In genomic region chr22:35020517-35020916, GRCh38 we compare ENCODE assay signal across 22 cellular contexts. TPM values are rescaled to one million over a fixed set of nuclear protein-coding genes. Genes with fewer than 3 reads are reported as not detected.
"Had no signal": no experiment of that assay in that cellular context is flagged by ENCODE, and none has a peak within 500 bp of the region (broad histone marks: within the 10 kb centered on the region; RNA-seq: fewer than 3 reads in every experiment).

No MANE protein-coding gene starts in this region.

- H3K4me2 ChIP-seq: KMS-11 had no signal

- DNase-seq: IMR-90; Kasumi-1; MM.1S; MV-4-11; NCI-H1048; NCI-H1417 treated with DMSO at 0.1 percent for 48 hours; NCI-H1694 treated with DMSO at 0.1 percent for 48 hours; NCI-H2029; NCI-H2081 treated with DMSO at 0.1 percent for 48 hours; NCI-H2171; NCI-H226; NCI-H446 treated with DMSO at 0.1 percent for 48 hours; NCI-H82; NK-92 treated with Interleukin-12 subunit alpha and Interleukin-12 subunit beta, amount 100 ng/mL, for 24 hours; T-helper 1 cell had no signal

- H3K27ac ChIP-seq: KMS-11, RWPE1 had no signal

RNA-seq across cellular contexts. Expression of gene ISX, which starts 45.4 kb away (rescaled TPM):
- total RNA-seq: HT-29, IMR-90, M059J, OCI-LY7, PC-3, SK-MEL-5 had no signal
- polyA plus RNA-seq: IMR-90 had no signal
